ENCODE assay signal across 19 cellular contexts in the genomic region with DNA sequence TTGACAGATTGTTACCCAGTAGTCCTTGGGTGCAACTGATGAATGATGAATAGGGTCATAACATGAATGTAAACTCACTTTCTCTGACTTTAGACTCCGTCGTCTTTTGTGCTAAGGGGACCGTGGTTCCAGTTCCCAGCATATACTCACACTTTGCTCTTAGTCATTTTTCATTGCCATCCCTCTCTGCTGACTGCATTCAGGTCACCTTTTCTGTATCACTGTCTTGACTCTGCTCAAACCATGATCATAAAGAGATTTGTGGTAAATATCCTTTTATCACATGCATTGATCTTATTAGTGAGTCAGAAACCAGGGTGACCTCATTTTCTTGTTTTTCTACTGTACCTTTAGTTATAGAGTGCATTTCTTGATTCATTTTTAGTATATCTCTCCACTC.
DNase-seq lines count a peak whose midpoint lies in the region; ATAC-seq and TF ChIP-seq lines count a peak whose summit lies in the region.
"Had no signal": no experiment of that assay in that cellular context is flagged by ENCODE, and none has a peak within 500 bp of the region (broad histone marks: within the 10 kb centered on the region; RNA-seq: fewer than 3 reads in every experiment).

No MANE protein-coding gene starts in this region.

- in situ Hi-C loops in mammary epithelial cell (cut with MboI; ENCODE audit: low sequenced_read_pairs in 2 of 2), result no loop called here

- TF ChIP-seq POLR2A in adrenal gland (IDR thresholded peaks at IDR 0.05), result no peak

- H3K4me2 ChIP-seq in mammary epithelial cell (ENCODE audit: insufficient read depth, low read depth, low read length), result no peak overlapping the region

- H4K20me1 ChIP-seq in mammary epithelial cell (ENCODE audit: insufficient read depth, low read length), result no peaks in the 10 kb centered on the region

- no peak overlapping the region for H3K9ac ChIP-seq in mammary epithelial cell (ENCODE audit: insufficient read depth, low read length)

- no peak overlapping the region for H3K27ac Mint-ChIP-seq in MCF 10A (ENCODE audit: low read depth, unreplicated experiment)
- H3K27ac Mint-ChIP-seq in T-helper 1 cell treated with Interleukin-12 subunit alpha and Interleukin-12 subunit beta and Interleukin-4 antibody, amounts not matched to agents 30 μg/mL and 1 μg/mL, for 36 hours, result peak overlapping the region; percentile 2
- H3K27ac Mint-ChIP-seq in activated naive CD4-positive, alpha-beta T cell treated with anti-CD3 and anti-CD28 coated beads, Interleukin-2, amount 50 U/mL, for 24 hours, result peak overlapping the region; percentile 48
- no peak overlapping the region for H3K27ac Mint-ChIP-seq in stimulated activated effector memory CD8-positive, alpha-beta T cell treated with anti-CD3 and anti-CD28 coated beads, Interleukin-12 subunit alpha, Interleukin-12 subunit beta, amount 100 ng/mL, for 72 hours

- no peaks in the 10 kb centered on the region for H3K27me3 Mint-ChIP-seq in MCF 10A (ENCODE audit: insufficient read depth, unreplicated experiment)
- peaks cover 15% of the 10 kb centered on the region for H3K27me3 Mint-ChIP-seq in T-helper 1 cell treated with Interleukin-12 subunit alpha and Interleukin-12 subunit beta and Interleukin-4 antibody, amounts not matched to agents 30 μg/mL and 1 μg/mL, for 36 hours (ENCODE audit: low read depth)
- H3K27me3 Mint-ChIP-seq in activated naive CD4-positive, alpha-beta T cell treated with anti-CD3 and anti-CD28 coated beads, Interleukin-2, amount 50 U/mL, for 24 hours, result peaks cover 4% of the 10 kb centered on the region

- no peaks in the 10 kb centered on the region for H3K27me3 ChIP-seq in mammary epithelial cell (ENCODE audit: insufficient read depth, low read length)
- no peaks in the 10 kb centered on the region for H3K27me3 ChIP-seq in adrenal gland
- H3K27me3 ChIP-seq: heart right ventricle, left lung, SJCRH30, upper lobe of left lung had no signal

- CTCF ChIA-PET in mammary epithelial cell (lab: Charles Lee; ENCODE audit: low non-redundant PET) (no interaction called here), MCF 10A (lab: Yijun Ruan, JAX) (interaction anchor here (1.5 kb wide), 1 partner anchor 14 kb away, joined by 9 read pairs; no protein-coding TSS in a partner anchor)

- H3K4me3 ChIP-seq in mammary epithelial cell (replicated peaks in 1 of 3; ENCODE audit: insufficient read depth in 1 of 3, low read depth in 2 of 3, low read length in 3 of 3) (no peak overlapping the region), adrenal gland (no peak overlapping the region)
- H3K4me3 ChIP-seq: heart right ventricle, left lung, SJCRH30, upper lobe of left lung had no signal

- H3K36me3 ChIP-seq in mammary epithelial cell (ENCODE audit: insufficient read depth, low read length) (no peaks in the 10 kb centered on the region), adrenal gland (replicated peaks in 1 of 2) (no peaks in the 10 kb centered on the region)
- H3K36me3 ChIP-seq: heart right ventricle, left lung, SJCRH30, upper lobe of left lung, WERI-Rb-1 had no signal

- no peak overlapping the region for H3K4me3 Mint-ChIP-seq in MCF 10A (ENCODE audit: unreplicated experiment)
- no peak overlapping the region for H3K4me3 Mint-ChIP-seq in T-helper 1 cell treated with Interleukin-12 subunit alpha and Interleukin-12 subunit beta and Interleukin-4 antibody, amounts not matched to agents 30 μg/mL and 1 μg/mL, for 36 hours
- no peak overlapping the region for H3K4me3 Mint-ChIP-seq in activated naive CD4-positive, alpha-beta T cell treated with anti-CD3 and anti-CD28 coated beads, Interleukin-2, amount 50 U/mL, for 24 hours
- H3K4me3 Mint-ChIP-seq in stimulated activated effector memory CD8-positive, alpha-beta T cell treated with anti-CD3 and anti-CD28 coated beads, Interleukin-12 subunit alpha, Interleukin-12 subunit beta, amount 100 ng/mL, for 72 hours, result no peak overlapping the region

- dilution Hi-C loops in mammary epithelial cell (cut with HindIII; ENCODE audit: low sequenced_read_pairs), result no loop called here

- TF ChIP-seq CTCF in mammary epithelial cell (conservative IDR thresholded peaks at IDR 0.05 in 1 of 2, IDR thresholded peaks at IDR 0.05 in 1 of 2; ENCODE audit: extremely low read depth in 1 of 2, insufficient read depth in 1 of 2, low read depth in 1 of 2, low read length in 2 of 2) (no peak), MCF 10A (IDR thresholded peaks at IDR 0.05; ENCODE audit: unreplicated experiment) (no peak), adrenal gland (IDR thresholded peaks at IDR 0.05) (no peak)

- POLR2A ChIA-PET in MCF 10A (lab: Yijun Ruan, JAX), result interaction anchor here (0.6 to 1.4 kb wide), 3 partner anchors 15 to 81 kb away, joined by 3 read pairs; no protein-coding TSS in a partner anchor

- H3K27ac ChIP-seq in mammary epithelial cell (ENCODE audit: insufficient read depth, low read depth, low read length) (no peak overlapping the region), adrenal gland (no peak overlapping the region)
- H3K27ac ChIP-seq: heart right ventricle, left lung, SJCRH30, upper lobe of left lung, WERI-Rb-1 had no signal

- DNase-seq in mammary epithelial cell (peak; percentile 45), MCF 10A (ENCODE audit: unreplicated experiment) (no peak), adrenal gland (no peak)
- DNase-seq in stimulated activated effector memory CD8-positive, alpha-beta T cell treated with anti-CD3 and anti-CD28 coated beads, Interleukin-12 subunit alpha, Interleukin-12 subunit beta, amount 100 ng/mL, for 72 hours (ENCODE audit: low spot score in 2 of 2), result no peak
- DNase-seq: activated CD8-positive, alpha-beta memory T cell treated with anti-CD3 and anti-CD28 coated beads, Interleukin-2, amount 50 U/mL, for 48 hours; amniotic stem cell; dermis blood vessel endothelial cell; heart right ventricle; left lung; midbrain; NCI-H1105 treated with DMSO at 0.1 percent for 48 hours; NCI-H510A; posterior cingulate gyrus; SJCRH30; upper lobe of left lung; WERI-Rb-1 had no signal

- 94% methylated on average over 3 of the region's 3 CpGs for WGBS in mammary epithelial cell (ENCODE audit: low coverage, missing lambda C conversion rate)
- 83 to 95% (median 85%) methylated on average over 3 of the region's 3 CpGs for WGBS in adrenal gland, 4 donors

- no peak overlapping the region for H2AFZ ChIP-seq in mammary epithelial cell (ENCODE audit: low read depth, low read length)

- no TSS peak for BruUV-seq in mammary epithelial cell (replicated peaks; lab: Mats Ljungman, UMichigan)
- BruUV-seq in MCF 10A (replicated peaks; lab: Mats Ljungman, UMichigan), result no TSS peak

- no peaks in the 10 kb centered on the region for H3K36me3 Mint-ChIP-seq in MCF 10A (ENCODE audit: insufficient read depth, unreplicated experiment)
- H3K36me3 Mint-ChIP-seq in T-helper 1 cell treated with Interleukin-12 subunit alpha and Interleukin-12 subunit beta and Interleukin-4 antibody, amounts not matched to agents 30 μg/mL and 1 μg/mL, for 36 hours (ENCODE audit: low read depth), result peaks cover 2% of the 10 kb centered on the region
- H3K36me3 Mint-ChIP-seq in activated naive CD4-positive, alpha-beta T cell treated with anti-CD3 and anti-CD28 coated beads, Interleukin-2, amount 50 U/mL, for 24 hours, result no peaks in the 10 kb centered on the region
- H3K36me3 Mint-ChIP-seq in stimulated activated effector memory CD8-positive, alpha-beta T cell treated with anti-CD3 and anti-CD28 coated beads, Interleukin-12 subunit alpha, Interleukin-12 subunit beta, amount 100 ng/mL, for 72 hours, result no peaks in the 10 kb centered on the region

- H3K9me3 ChIP-seq in mammary epithelial cell (replicated peaks; ENCODE audit: insufficient read depth, low read length) (no peaks in the 10 kb centered on the region), adrenal gland (replicated peaks in 1 of 3) (no peaks in the 10 kb centered on the region)
- H3K9me3 ChIP-seq: SJCRH30, upper lobe of left lung had no signal

- H3K4me1 Mint-ChIP-seq in MCF 10A (ENCODE audit: insufficient read depth, unreplicated experiment), result peaks cover 17% of the 10 kb centered on the region
- peaks cover 10% of the 10 kb centered on the region for H3K4me1 Mint-ChIP-seq in T-helper 1 cell treated with Interleukin-12 subunit alpha and Interleukin-12 subunit beta and Interleukin-4 antibody, amounts not matched to agents 30 μg/mL and 1 μg/mL, for 36 hours (ENCODE audit: low read depth)
- peaks cover 10% of the 10 kb centered on the region for H3K4me1 Mint-ChIP-seq in activated naive CD4-positive, alpha-beta T cell treated with anti-CD3 and anti-CD28 coated beads, Interleukin-2, amount 50 U/mL, for 24 hours
- H3K4me1 Mint-ChIP-seq in stimulated activated effector memory CD8-positive, alpha-beta T cell treated with anti-CD3 and anti-CD28 coated beads, Interleukin-12 subunit alpha, Interleukin-12 subunit beta, amount 100 ng/mL, for 72 hours, result peaks cover 15% of the 10 kb centered on the region

- ATAC-seq in stimulated activated effector memory CD8-positive, alpha-beta T cell treated with anti-CD3 and anti-CD28 coated beads, Interleukin-12 subunit alpha, Interleukin-12 subunit beta, amount 100 ng/mL, for 72 hours, result peak; percentile 100
- no peak for ATAC-seq in HG02588 (IDR thresholded peaks at IDR 0.05; ENCODE audit: unreplicated experiment)
- ATAC-seq: heart right ventricle, left lung had no signal

- intact Hi-C loops in mammary epithelial cell (cut with micrococcal nuclease), result no loop called here
- intact Hi-C loops in MCF 10A (cut with micrococcal nuclease), result no loop called here
- intact Hi-C loops in adrenal gland (cut with DNase I), result no loop called here

- peaks cover 18% of the 10 kb centered on the region for H3K4me1 ChIP-seq in mammary epithelial cell (ENCODE audit: insufficient read depth, low read length)
- H3K4me1 ChIP-seq in adrenal gland (replicated peaks in 1 of 2), result no peaks in the 10 kb centered on the region
- H3K4me1 ChIP-seq: SJCRH30 had no signal

- H3K9me3 Mint-ChIP-seq in MCF 10A (ENCODE audit: unreplicated experiment), result no peaks in the 10 kb centered on the region
- H3K9me3 Mint-ChIP-seq in T-helper 1 cell treated with Interleukin-12 subunit alpha and Interleukin-12 subunit beta and Interleukin-4 antibody, amounts not matched to agents 30 μg/mL and 1 μg/mL, for 36 hours, result peaks cover 4% of the 10 kb centered on the region
- H3K9me3 Mint-ChIP-seq in activated naive CD4-positive, alpha-beta T cell treated with anti-CD3 and anti-CD28 coated beads, Interleukin-2, amount 50 U/mL, for 24 hours, result no peaks in the 10 kb centered on the region
- H3K9me3 Mint-ChIP-seq in stimulated activated effector memory CD8-positive, alpha-beta T cell treated with anti-CD3 and anti-CD28 coated beads, Interleukin-12 subunit alpha, Interleukin-12 subunit beta, amount 100 ng/mL, for 72 hours, result no peaks in the 10 kb centered on the region

- H3K79me2 ChIP-seq in mammary epithelial cell (ENCODE audit: insufficient read depth, low read length), result no peaks in the 10 kb centered on the region

Comparison
In these comparisons a context has a peak if more than half of its experiments do, and no peak if none do; other contexts are left out.
1. H3K27ac Mint-ChIP-seq: peak in T-helper 1 cell treated with Interleukin-12 subunit alpha and Interleukin-12 subunit beta and Interleukin-4 antibody, amounts not matched to agents 30 μg/mL and 1 μg/mL, for 36 hours (single experiment) and activated naive CD4-positive, alpha-beta T cell treated with anti-CD3 and anti-CD28 coated beads, Interleukin-2, amount 50 U/mL, for 24 hours (single experiment); none in MCF 10A (single experiment) and stimulated activated effector memory CD8-positive, alpha-beta T cell treated with anti-CD3 and anti-CD28 coated beads, Interleukin-12 subunit alpha, Interleukin-12 subunit beta, amount 100 ng/mL, for 72 hours (single experiment).